Comparison of ENCODE assay signal across 15 cellular contexts in the genomic region with DNA sequence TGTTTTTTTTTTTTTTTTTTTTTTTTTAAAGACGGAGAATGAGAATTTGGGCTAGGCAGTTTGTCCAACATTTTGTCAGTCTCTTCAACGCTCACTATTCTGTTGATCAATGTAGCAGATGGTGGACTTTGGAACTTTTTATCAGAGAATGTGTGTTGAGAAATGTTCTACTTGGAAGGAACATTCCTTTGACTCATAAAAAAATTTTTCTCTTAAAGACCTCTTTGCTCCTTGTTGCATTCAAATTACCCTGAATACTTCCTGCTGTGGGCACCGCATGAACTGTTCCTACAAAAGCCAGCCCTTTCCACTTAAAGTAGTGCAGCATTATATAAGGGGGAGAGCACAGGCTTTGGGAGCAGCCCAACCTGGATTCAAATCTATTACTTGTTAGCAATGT.
DNase-seq lines count a peak whose midpoint lies in the region; ATAC-seq and TF ChIP-seq lines count a peak whose summit lies in the region.
"Had no signal": no experiment of that assay in that cellular context is flagged by ENCODE, and none has a peak within 500 bp of the region (broad histone marks: within the 10 kb centered on the region; RNA-seq: fewer than 3 reads in every experiment).

No MANE protein-coding gene starts in this region.

- peaks cover 0 to 8% (median 0%) of the 10 kb centered on the region in 9 donors for H3K36me3 ChIP-seq in heart right ventricle

- peaks cover 40% of the 10 kb centered on the region for H3K4me1 Mint-ChIP-seq in Calu3 (ENCODE audit: low read depth, unreplicated experiment)
- H3K4me1 Mint-ChIP-seq in WTC11, result peaks cover 42% of the 10 kb centered on the region
- peaks cover 27% of the 10 kb centered on the region for H3K4me1 Mint-ChIP-seq in osteocyte (ENCODE audit: unreplicated experiment)

- H3K27ac ChIP-seq in heart right ventricle, result peak overlapping the region in 4 of 10 donors; percentile 19 to 50 (median 40)

- H3K36me3 Mint-ChIP-seq in Calu3 (ENCODE audit: insufficient read depth, unreplicated experiment) (peaks cover 15% of the 10 kb centered on the region), WTC11 (no peaks in the 10 kb centered on the region), osteocyte (ENCODE audit: unreplicated experiment) (peaks cover 3% of the 10 kb centered on the region)

- CTCF ChIA-PET in Calu3 (lab: Charles Lee) (no interaction called here), WTC11 (lab: Charles Lee) (no interaction called here)

- H3K9me3 ChIP-seq in heart right ventricle, result no peaks in the 10 kb centered on the region

- WGBS in heart right ventricle, 2 donors, result 49 to 55% methylated on average over 3 of the region's 3 CpGs

- DNase-seq in Calu3, result peak; percentile 52
- no peak for DNase-seq in WTC11 (ENCODE audit: low spot score)
- no peak for DNase-seq in heart right ventricle
- DNase-seq in osteocyte (ENCODE audit: extremely low spot score, unreplicated experiment), result no peak
- no peak for DNase-seq in UCSD-AML1 (lab: John Stamatoyannopoulos, UW; ENCODE audit: unreplicated experiment)
- no peak for DNase-seq in DMS114 treated with DMSO at 0.1 percent for 48 hours (lab: John Stamatoyannopoulos, UW; ENCODE audit: unreplicated experiment)
- DNase-seq in stimulated activated CD4-positive, alpha-beta T cell treated with anti-CD3 and anti-CD28 coated beads, Interleukin-2, amount 100 ng/mL, for 48 hours, result no peak
- DNase-seq: activated CD4-positive, alpha-beta T cell treated with anti-CD3 and anti-CD28 coated beads, Interleukin-2, amount 50 U/mL, for 1 hour; activated effector memory CD4-positive, alpha-beta T cell treated with anti-CD3 and anti-CD28 coated beads, Interleukin-2, amount 50 U/mL, for 16 hours; caudate nucleus; Karpas-422; kidney; NCI-H2029 had no signal

- H3K27me3 Mint-ChIP-seq in Calu3 (ENCODE audit: unreplicated experiment) (no peaks in the 10 kb centered on the region), WTC11 (ENCODE audit: low read depth) (no peaks in the 10 kb centered on the region), osteocyte (ENCODE audit: unreplicated experiment) (no peaks in the 10 kb centered on the region)

- H3K27me3 ChIP-seq in heart right ventricle, result no peaks in the 10 kb centered on the region

- POLR2A ChIA-PET in WTC11 (lab: Charles Lee), result no interaction called here

- TF ChIP-seq CTCF in Calu3 (IDR thresholded peaks at IDR 0.05; ENCODE audit: unreplicated experiment), result no peak
- no peak for TF ChIP-seq CTCF in WTC11 (IDR thresholded peaks at IDR 0.05)
- TF ChIP-seq CTCF in heart right ventricle (IDR thresholded peaks at IDR 0.05), result no peak
- no peak for TF ChIP-seq CTCF in osteocyte (IDR thresholded peaks at IDR 0.05)

- BruUV-seq in Calu3 (replicated peaks; lab: Mats Ljungman, UMichigan), result no TSS peak

- H3K27ac Mint-ChIP-seq in Calu3 (ENCODE audit: unreplicated experiment) (peak overlapping the region; percentile 80), WTC11 (no peak overlapping the region), osteocyte (ENCODE audit: unreplicated experiment) (peak overlapping the region; percentile 70)

- intact Hi-C loops in Calu3 (cut with micrococcal nuclease; ENCODE audit: unreplicated experiment) (loop anchor here (1.0 to 5.0 kb wide), 3 partner anchors 16 to 71 kb away; no protein-coding TSS in a partner anchor), heart right ventricle (cut with DNase I) (loop anchor here in 1 of 10 donors (1.0 kb wide), 1 partner anchor 19 kb away; no protein-coding TSS in a partner anchor)

- no peak overlapping the region for H3K4me3 ChIP-seq in heart right ventricle

- ATAC-seq in WTC11 (peak; percentile 73), heart right ventricle (peak in 7 of 8 donors; percentile 17 to 77 (median 35)), GM19395 (IDR thresholded peaks at IDR 0.05; ENCODE audit: unreplicated experiment) (no peak)
- ATAC-seq: esophagus mucosa had no signal

- H3K4me3 Mint-ChIP-seq in Calu3 (ENCODE audit: low read depth, unreplicated experiment), result peak overlapping the region; percentile 17
- no peak overlapping the region for H3K4me3 Mint-ChIP-seq in WTC11
- H3K4me3 Mint-ChIP-seq in osteocyte (ENCODE audit: unreplicated experiment), result no peak overlapping the region

- H3K4me1 ChIP-seq in heart right ventricle, result peaks cover 0 to 59% (median 40%) of the 10 kb centered on the region in 9 donors

- no peaks in the 10 kb centered on the region for H3K9me3 Mint-ChIP-seq in Calu3 (ENCODE audit: low read depth, unreplicated experiment)
- no peaks in the 10 kb centered on the region for H3K9me3 Mint-ChIP-seq in WTC11
- no peaks in the 10 kb centered on the region for H3K9me3 Mint-ChIP-seq in osteocyte (ENCODE audit: unreplicated experiment)

TF ChIP-seq in WTC11, 78 proteins besides CTCF, POLR2A, EP300 and RAD21:
- TF ChIP-seq ATF1 (CRISPR knock-in tag; IDR thresholded peaks at IDR 0.05) (no peak), ZNF423 (CRISPR knock-in tag; IDR thresholded peaks at IDR 0.05) (no peak), ZNF138 (CRISPR knock-in tag; conservative IDR thresholded peaks at IDR 0.05) (no peak), GTF2I (CRISPR knock-in tag; conservative IDR thresholded peaks at IDR 0.05) (no peak), PRRX2 (CRISPR knock-in tag; IDR thresholded peaks at IDR 0.05) (no peak), ZNF671 (CRISPR knock-in tag; IDR thresholded peaks at IDR 0.05) (no peak), TEAD4 (CRISPR knock-in tag; IDR thresholded peaks at IDR 0.05) (no peak), ETV6 (CRISPR knock-in tag; IDR thresholded peaks at IDR 0.05) (no peak), EMX1 (CRISPR knock-in tag; IDR thresholded peaks at IDR 0.05) (no peak)
- TF ChIP-seq, protein P1, sequence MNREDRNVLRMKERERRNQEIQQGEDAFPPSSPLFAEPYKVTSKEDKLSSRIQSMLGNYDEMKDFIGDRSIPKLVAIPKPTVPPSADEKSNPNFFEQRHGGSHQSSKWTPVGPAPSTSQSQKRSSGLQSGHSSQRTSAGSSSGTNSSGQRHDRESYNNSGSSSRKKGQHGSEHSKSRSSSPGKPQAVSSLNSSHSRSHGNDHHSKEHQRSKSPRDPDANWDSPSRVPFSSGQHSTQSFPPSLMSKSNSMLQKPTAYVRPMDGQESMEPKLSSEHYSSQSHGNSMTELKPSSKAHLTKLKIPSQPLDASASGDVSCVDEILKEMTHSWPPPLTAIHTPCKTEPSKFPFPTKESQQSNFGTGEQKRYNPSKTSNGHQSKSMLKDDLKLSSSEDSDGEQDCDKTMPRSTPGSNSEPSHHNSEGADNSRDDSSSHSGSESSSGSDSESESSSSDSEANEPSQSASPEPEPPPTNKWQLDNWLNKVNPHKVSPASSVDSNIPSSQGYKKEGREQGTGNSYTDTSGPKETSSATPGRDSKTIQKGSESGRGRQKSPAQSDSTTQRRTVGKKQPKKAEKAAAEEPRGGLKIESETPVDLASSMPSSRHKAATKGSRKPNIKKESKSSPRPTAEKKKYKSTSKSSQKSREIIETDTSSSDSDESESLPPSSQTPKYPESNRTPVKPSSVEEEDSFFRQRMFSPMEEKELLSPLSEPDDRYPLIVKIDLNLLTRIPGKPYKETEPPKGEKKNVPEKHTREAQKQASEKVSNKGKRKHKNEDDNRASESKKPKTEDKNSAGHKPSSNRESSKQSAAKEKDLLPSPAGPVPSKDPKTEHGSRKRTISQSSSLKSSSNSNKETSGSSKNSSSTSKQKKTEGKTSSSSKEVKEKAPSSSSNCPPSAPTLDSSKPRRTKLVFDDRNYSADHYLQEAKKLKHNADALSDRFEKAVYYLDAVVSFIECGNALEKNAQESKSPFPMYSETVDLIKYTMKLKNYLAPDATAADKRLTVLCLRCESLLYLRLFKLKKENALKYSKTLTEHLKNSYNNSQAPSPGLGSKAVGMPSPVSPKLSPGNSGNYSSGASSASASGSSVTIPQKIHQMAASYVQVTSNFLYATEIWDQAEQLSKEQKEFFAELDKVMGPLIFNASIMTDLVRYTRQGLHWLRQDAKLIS (CRISPR knock-in tag; IDR thresholded peaks at IDR 0.05; ENCODE audit: borderline replicate concordance), result no peak
- TF ChIP-seq, protein P2, sequence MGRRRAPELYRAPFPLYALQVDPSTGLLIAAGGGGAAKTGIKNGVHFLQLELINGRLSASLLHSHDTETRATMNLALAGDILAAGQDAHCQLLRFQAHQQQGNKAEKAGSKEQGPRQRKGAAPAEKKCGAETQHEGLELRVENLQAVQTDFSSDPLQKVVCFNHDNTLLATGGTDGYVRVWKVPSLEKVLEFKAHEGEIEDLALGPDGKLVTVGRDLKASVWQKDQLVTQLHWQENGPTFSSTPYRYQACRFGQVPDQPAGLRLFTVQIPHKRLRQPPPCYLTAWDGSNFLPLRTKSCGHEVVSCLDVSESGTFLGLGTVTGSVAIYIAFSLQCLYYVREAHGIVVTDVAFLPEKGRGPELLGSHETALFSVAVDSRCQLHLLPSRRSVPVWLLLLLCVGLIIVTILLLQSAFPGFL (CRISPR knock-in tag; IDR thresholded peaks at IDR 0.05; ENCODE audit: borderline replicate concordance), result no peak
- TF ChIP-seq, protein P3, sequence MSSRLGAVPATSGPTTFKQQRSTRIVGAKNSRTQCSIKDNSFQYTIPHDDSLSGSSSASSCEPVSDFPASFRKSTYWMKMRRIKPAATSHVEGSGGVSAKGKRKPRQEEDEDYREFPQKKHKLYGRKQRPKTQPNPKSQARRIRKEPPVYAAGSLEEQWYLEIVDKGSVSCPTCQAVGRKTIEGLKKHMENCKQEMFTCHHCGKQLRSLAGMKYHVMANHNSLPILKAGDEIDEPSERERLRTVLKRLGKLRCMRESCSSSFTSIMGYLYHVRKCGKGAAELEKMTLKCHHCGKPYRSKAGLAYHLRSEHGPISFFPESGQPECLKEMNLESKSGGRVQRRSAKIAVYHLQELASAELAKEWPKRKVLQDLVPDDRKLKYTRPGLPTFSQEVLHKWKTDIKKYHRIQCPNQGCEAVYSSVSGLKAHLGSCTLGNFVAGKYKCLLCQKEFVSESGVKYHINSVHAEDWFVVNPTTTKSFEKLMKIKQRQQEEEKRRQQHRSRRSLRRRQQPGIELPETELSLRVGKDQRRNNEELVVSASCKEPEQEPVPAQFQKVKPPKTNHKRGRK (CRISPR knock-in tag; IDR thresholded peaks at IDR 0.05; ENCODE audit: borderline replicate concordance), result no peak
- TF ChIP-seq, protein P4, sequence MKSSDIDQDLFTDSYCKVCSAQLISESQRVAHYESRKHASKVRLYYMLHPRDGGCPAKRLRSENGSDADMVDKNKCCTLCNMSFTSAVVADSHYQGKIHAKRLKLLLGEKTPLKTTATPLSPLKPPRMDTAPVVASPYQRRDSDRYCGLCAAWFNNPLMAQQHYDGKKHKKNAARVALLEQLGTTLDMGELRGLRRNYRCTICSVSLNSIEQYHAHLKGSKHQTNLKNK (CRISPR knock-in tag; IDR thresholded peaks at IDR 0.05), result no peak
